In genomic region chr19:19214892-19215291, GRCh38 we compare ENCODE assay signal across 9 cellular contexts. TPM values are rescaled to one million over a fixed set of nuclear protein-coding genes. Genes with fewer than 3 reads are reported as not detected.
DNase-seq lines count a peak whose midpoint lies in the region; ATAC-seq, FAIRE-seq and TF ChIP-seq lines count a peak whose summit lies in the region.
"Had no signal": no experiment of that assay in that cellular context is flagged by ENCODE, and none has a peak within 500 bp of the region (broad histone marks: within the 10 kb centered on the region; RNA-seq: fewer than 3 reads in every experiment).

No MANE protein-coding gene starts in this region.

- WGBS in lower leg skin, 2 donors = 3% methylated on average over 4 to 8 of the region's 8 CpGs

- POLR2A ChIA-PET in WTC11 (lab: Charles Lee) = no interaction called here

- no peak for TF ChIP-seq POLR2A in lower leg skin (IDR thresholded peaks at IDR 0.05)

- DNase-seq in stimulated activated CD4-positive, alpha-beta T cell treated with anti-CD3 and anti-CD28 coated beads, Interleukin-12 subunit alpha, Interleukin-12 subunit beta, amount 100 ng/mL, for 4 hours = peak; percentile 26
- DNase-seq in stimulated activated CD4-positive, alpha-beta T cell treated with anti-CD3 and anti-CD28 coated beads, Interleukin-1b, Interleukin-23, amount 100 ng/mL, for 48 hours = no peak
- DNase-seq in WTC11 (ENCODE audit: low spot score) = peak; percentile 93
- peak; percentile 58 for DNase-seq in left ventricle myocardium superior
- peak; percentile 55 for DNase-seq in urothelium cell line (ENCODE audit: low spot score)
- DNase-seq in lower leg skin (ENCODE audit: low spot score in 2 of 2) = no peak

- no peak overlapping the region for H3K4me3 ChIP-seq in lower leg skin (ENCODE audit: low read depth, poor library complexity, severe bottlenecking)

- H3K4me1 Mint-ChIP-seq in WTC11 = peaks cover 14% of the 10 kb centered on the region

- peak; percentile 51 for ATAC-seq in WTC11
- peak; percentile 71 for ATAC-seq in left ventricle myocardium superior
- ATAC-seq in GM19328 (IDR thresholded peaks at IDR 0.05; ENCODE audit: unreplicated experiment) = no peak
- no peak for ATAC-seq in HG02642 (IDR thresholded peaks at IDR 0.05; ENCODE audit: poor library complexity, unreplicated experiment)

- TF ChIP-seq CTCF in WTC11 (IDR thresholded peaks at IDR 0.05) = no peak
- no peak for TF ChIP-seq CTCF in lower leg skin (IDR thresholded peaks at IDR 0.05)

- CTCF ChIA-PET in WTC11 (lab: Charles Lee) = interaction anchor here (0.5 to 3.4 kb wide), 10 partner anchors 10 to 128 kb away, joined by 3 to 29 read pairs (median 3); partner anchors contain the start of genes MEF2B and NR2C2AP

- FAIRE-seq in urothelium cell line (lab: Jason Lieb, UNC) = no peak

- intact Hi-C loops in left ventricle myocardium superior (cut with micrococcal nuclease) (no loop called here), lower leg skin (cut with DNase I; ENCODE audit: low total_unique reads) (no loop called here)

- H3K4me3 Mint-ChIP-seq in WTC11 = no peak overlapping the region

- H3K9me3 Mint-ChIP-seq in WTC11 = no peaks in the 10 kb centered on the region

- H3K36me3 Mint-ChIP-seq in WTC11 = no peaks in the 10 kb centered on the region

- no peak overlapping the region for H3K27ac Mint-ChIP-seq in WTC11

- H3K27me3 Mint-ChIP-seq in WTC11 (ENCODE audit: low read depth) = peaks cover 72% of the 10 kb centered on the region

TF ChIP-seq in WTC11, 78 proteins besides CTCF, POLR2A, EP300 and RAD21 (continues in another document):
- no peak for TF ChIP-seq AR (CRISPR knock-in tag; IDR thresholded peaks at IDR 0.05)
- TF ChIP-seq SMAD4 (CRISPR knock-in tag; IDR thresholded peaks at IDR 0.05) = peak; percentile 84
- no peak for TF ChIP-seq NFYB (CRISPR knock-in tag; conservative IDR thresholded peaks at IDR 0.05; ENCODE audit: low read depth)
- no peak for TF ChIP-seq PREB (CRISPR knock-in tag; IDR thresholded peaks at IDR 0.05; ENCODE audit: borderline replicate concordance)
- no peak for TF ChIP-seq JAZF1 (CRISPR knock-in tag; IDR thresholded peaks at IDR 0.05)
- TF ChIP-seq IRF1 (CRISPR knock-in tag; IDR thresholded peaks at IDR 0.05) = 0 out of 2 replicates have a peak, but pooled peaks have one; percentile 18
- TF ChIP-seq CDX4 (CRISPR knock-in tag; IDR thresholded peaks at IDR 0.05; ENCODE audit: borderline replicate concordance) = no peak
- TF ChIP-seq MLX (CRISPR knock-in tag; IDR thresholded peaks at IDR 0.05) = no peak
- TF ChIP-seq PRRX2 (CRISPR knock-in tag; IDR thresholded peaks at IDR 0.05) = no peak
- TF ChIP-seq TEAD1 (CRISPR knock-in tag; IDR thresholded peaks at IDR 0.05) = peak; percentile 96
- TF ChIP-seq ELF4 (CRISPR knock-in tag; IDR thresholded peaks at IDR 0.05; ENCODE audit: low read depth) = no peak
- no peak for TF ChIP-seq CBFB (CRISPR knock-in tag; IDR thresholded peaks at IDR 0.05; ENCODE audit: low read depth)
- TF ChIP-seq FOXJ3 (CRISPR knock-in tag; IDR thresholded peaks at IDR 0.05; ENCODE audit: borderline replicate concordance) = no peak
- no peak for TF ChIP-seq ZNF396 (CRISPR knock-in tag; IDR thresholded peaks at IDR 0.05; ENCODE audit: borderline replicate concordance)
- TF ChIP-seq CREB1 (CRISPR knock-in tag; IDR thresholded peaks at IDR 0.05) = peak; percentile 66; the same call in 1 of the 2 replicates
- no peak for TF ChIP-seq ZNF423 (CRISPR knock-in tag; IDR thresholded peaks at IDR 0.05)
- TF ChIP-seq GABPB1 (CRISPR knock-in tag; IDR thresholded peaks at IDR 0.05) = no peak
- TF ChIP-seq ZNF532 (CRISPR knock-in tag; IDR thresholded peaks at IDR 0.05; ENCODE audit: borderline replicate concordance) = no peak

RNA-seq across cellular contexts. Expression of gene NCAN, which starts 3.1 kb away (rescaled TPM):
- 1.9 to 3.0 TPM (median 2.5 TPM) in 3 replicates for total RNA-seq in WTC11 (2021)
- not detected for total RNA-seq in left ventricle myocardium superior
- total RNA-seq in lower leg skin = not detected
- total RNA-seq: renal cortical epithelial cell had no signal

RNA-seq across cellular contexts. Expression of gene NR2C2AP, which starts 11.7 kb away (rescaled TPM):
- total RNA-seq in WTC11 (2021) = 22.7 to 24.9 TPM (median 23.4 TPM) in 3 replicates
- total RNA-seq in left ventricle myocardium superior = 5.5 TPM
- total RNA-seq in lower leg skin = 10 to 100 TPM; 13.7 to 24.2 (median 22.5) TPM

RNA-seq across cellular contexts. Expression of gene RFXANK, which starts 22.8 kb away (rescaled TPM):
- total RNA-seq in WTC11 (2021) = 78.1 to 87.1 TPM (median 78.7 TPM) in 3 replicates
- total RNA-seq in left ventricle myocardium superior = 38.4 TPM
- 10 to 100 TPM; 40.1 to 59.0 (median 48.8) TPM for total RNA-seq in lower leg skin

RNA-seq across cellular contexts. Expression of gene BORCS8, which starts 22.9 kb away (rescaled TPM):
- total RNA-seq in WTC11 (2021) (18.4 to 24.2 TPM (median 20.9 TPM) in 3 replicates), left ventricle myocardium superior (16.4 TPM), lower leg skin (10 to 100 TPM in 2 of 4 donors, 1 to 10 TPM in 2; 4.4 to 15.2 (median 10.9) TPM)

RNA-seq across cellular contexts. Expression of gene MEF2B, which starts 44.8 kb away (rescaled TPM):
- total RNA-seq in WTC11 (2021) (1.3 to 1.7 TPM (median 1.7 TPM) in 3 replicates), left ventricle myocardium superior (not detected), lower leg skin (1 to 10 TPM in 1 of 4 donors, under 1 TPM in 2, not detected in 1; 0.49 to 2.2 (median 0.84) TPM)

Comparison
In these comparisons a context has a peak if more than half of its experiments do, and no peak if none do; other contexts are left out.
1. DNase-seq: peak in stimulated activated CD4-positive, alpha-beta T cell treated with anti-CD3 and anti-CD28 coated beads, Interleukin-12 subunit alpha, Interleukin-12 subunit beta, amount 100 ng/mL, for 4 hours (single experiment), WTC11 (single experiment), left ventricle myocardium superior (single experiment) and urothelium cell line (single experiment); none in stimulated activated CD4-positive, alpha-beta T cell treated with anti-CD3 and anti-CD28 coated beads, Interleukin-1b, Interleukin-23, amount 100 ng/mL, for 48 hours (single experiment) and lower leg skin (0 of 2).
2. ATAC-seq: peak in WTC11 (single experiment) and left ventricle myocardium superior (single experiment); none in GM19328 (single experiment) and HG02642 (single experiment).